8 cellular contexts compared by ENCODE assay signal in genomic region chr19:58305932-58306323, GRCh38. TPM values are rescaled to one million over a fixed set of nuclear protein-coding genes. Genes with fewer than 3 reads are reported as not detected.
DNase-seq lines count a peak whose midpoint lies in the region; ATAC-seq and TF ChIP-seq lines count a peak whose summit lies in the region.

No MANE protein-coding gene starts in this region.

- H3K4me3 ChIP-seq in left ventricle myocardium inferior, result peak overlapping the region; percentile 96
- H3K4me3 ChIP-seq in spleen, result peak overlapping the region; percentile 52 to 92 (median 75)

- H3K4me1 Mint-ChIP-seq in T-helper 17 cell, result peaks cover 32% of the 10 kb centered on the region

- TF ChIP-seq CTCF in left ventricle myocardium inferior (IDR thresholded peaks at IDR 0.05; ENCODE audit: borderline replicate concordance), result no peak
- TF ChIP-seq CTCF in spleen (IDR thresholded peaks at IDR 0.05 in 8 of 11, conservative IDR thresholded peaks at IDR 0.05 in 3 of 11), result no peak

- no peaks in the 10 kb centered on the region for H3K27me3 Mint-ChIP-seq in T-helper 17 cell

- peak; percentile 38 for DNase-seq in NCI-H2227 (lab: John Stamatoyannopoulos, UW; ENCODE audit: unreplicated experiment)
- no peak for DNase-seq in NCI-H2227 treated with DMSO at 0.1 percent for 48 hours (lab: John Stamatoyannopoulos, UW)
- no peak for DNase-seq in T-helper 17 cell
- no peak for DNase-seq in left ventricle myocardium inferior
- no peak for DNase-seq in spleen
- DNase-seq in NCI-H2107 treated with DMSO at 0.1 percent for 48 hours (lab: John Stamatoyannopoulos, UW; ENCODE audit: unreplicated experiment), result no peak
- no peak for DNase-seq in ureter (ENCODE audit: low spot score)

- H3K36me3 ChIP-seq in left ventricle myocardium inferior (peaks cover 46% of the 10 kb centered on the region), spleen (peaks cover 0 to 61% (median 24%) of the 10 kb centered on the region in 6 donors)

- no peak for TF ChIP-seq POLR2A in spleen (IDR thresholded peaks at IDR 0.05)

- H3K4me1 ChIP-seq in left ventricle myocardium inferior, result peaks cover 32% of the 10 kb centered on the region
- peaks cover 11 to 55% (median 26%) of the 10 kb centered on the region in 6 donors for H3K4me1 ChIP-seq in spleen

- intact Hi-C loops in left ventricle myocardium inferior (cut with micrococcal nuclease) (no loop called here), spleen (cut with DNase I; ENCODE audit: low total_unique reads) (no loop called here)

- H3K9me3 ChIP-seq in T-helper 17 cell (ENCODE audit: control insufficient read depth, low read length, poor library complexity, severe bottlenecking) (no peaks in the 10 kb centered on the region), left ventricle myocardium inferior (replicated peaks) (no peaks in the 10 kb centered on the region), spleen (peaks cover 0 to 14% (median 0%) of the 10 kb centered on the region in 8 donors)

- WGBS in spleen, 5 donors, result 58 to 76% (median 68%) methylated on average over 12 of the region's 12 CpGs

- H3K27ac ChIP-seq in left ventricle myocardium inferior (replicated peaks) (peak overlapping the region; percentile 93), spleen (peak overlapping the region; percentile 88 to 96 (median 92))

- H3K27me3 ChIP-seq in left ventricle myocardium inferior (ENCODE audit: low read depth), result no peaks in the 10 kb centered on the region
- no peaks in the 10 kb centered on the region for H3K27me3 ChIP-seq in spleen (replicated peaks in 1 of 7)

- peak overlapping the region; percentile 97 for H3K27ac Mint-ChIP-seq in T-helper 17 cell

- peaks cover 9% of the 10 kb centered on the region for H3K36me3 Mint-ChIP-seq in T-helper 17 cell (ENCODE audit: low read depth)

- H3K4me3 Mint-ChIP-seq in T-helper 17 cell, result peak overlapping the region; percentile 99

- no peak for ATAC-seq in T-helper 17 cell
- ATAC-seq in GM21423 (IDR thresholded peaks at IDR 0.05; ENCODE audit: unreplicated experiment), result no peak

RNA-seq across cellular contexts. Expression of gene ERVK3-1, which starts 0.8 kb away (rescaled TPM):
- 100 to 1,000 TPM; 108 to 110 TPM for total RNA-seq in T-helper 17 cell
- 22.7 TPM for total RNA-seq in left ventricle myocardium inferior
- 10 to 100 TPM; 35.0 to 62.5 (median 44.7) TPM for total RNA-seq in spleen
- 10 to 100 TPM; 34.0 to 48.8 (median 39.1) TPM for polyA plus RNA-seq in spleen
- 38.8 TPM for total RNA-seq in ureter

RNA-seq across cellular contexts. Expression of gene ZSCAN22, which starts 20.9 kb away (rescaled TPM):
- total RNA-seq in T-helper 17 cell (1 to 10 TPM; 1.5 to 1.7 TPM), left ventricle myocardium inferior (1.8 TPM), spleen (1 to 10 TPM; 2.7 to 3.9 (median 3.0) TPM), ureter (3.5 TPM)
- polyA plus RNA-seq in spleen, result under 1 TPM; 0.48 to 0.86 (median 0.55) TPM

RNA-seq across cellular contexts. Expression of gene ZNF8, which starts 27.2 kb away (rescaled TPM):
- total RNA-seq in T-helper 17 cell (1 to 10 TPM; 5.6 to 6.6 TPM), left ventricle myocardium inferior (4.9 TPM), spleen (10 to 100 TPM in 2 of 7 donors, 1 to 10 TPM in 5; 6.6 to 10.7 (median 8.5) TPM), ureter (8.6 TPM)
- polyA plus RNA-seq in spleen, result 1 to 10 TPM in 1 of 3 donors, under 1 TPM in 2; 0.91 to 1.8 (median 0.91) TPM

RNA-seq across cellular contexts. Expression of gene A1BG, which starts 47.4 kb away (rescaled TPM):
- total RNA-seq in T-helper 17 cell (10 to 100 TPM; 16.0 to 21.7 TPM), left ventricle myocardium inferior (3.7 TPM), spleen (10 to 100 TPM; 10.8 to 49.9 (median 14.2) TPM), ureter (10.7 TPM)
- polyA plus RNA-seq in spleen, result 10 to 100 TPM; 39.4 to 76.5 (median 73.8) TPM

RNA-seq across cellular contexts. Expression of gene ZNF497, which starts 56.6 kb away (rescaled TPM):
- total RNA-seq in T-helper 17 cell (1 to 10 TPM in 1 of 2 donors, under 1 TPM in 1; 0.55 to 1.6 TPM), left ventricle myocardium inferior (0.41 TPM), spleen (1 to 10 TPM in 5 of 7 donors, under 1 TPM in 2; 0.44 to 3.0 (median 1.3) TPM), ureter (1.6 TPM)
- polyA plus RNA-seq in spleen, result under 1 TPM; 0.59 to 0.74 (median 0.61) TPM
